In the genomic region with DNA sequence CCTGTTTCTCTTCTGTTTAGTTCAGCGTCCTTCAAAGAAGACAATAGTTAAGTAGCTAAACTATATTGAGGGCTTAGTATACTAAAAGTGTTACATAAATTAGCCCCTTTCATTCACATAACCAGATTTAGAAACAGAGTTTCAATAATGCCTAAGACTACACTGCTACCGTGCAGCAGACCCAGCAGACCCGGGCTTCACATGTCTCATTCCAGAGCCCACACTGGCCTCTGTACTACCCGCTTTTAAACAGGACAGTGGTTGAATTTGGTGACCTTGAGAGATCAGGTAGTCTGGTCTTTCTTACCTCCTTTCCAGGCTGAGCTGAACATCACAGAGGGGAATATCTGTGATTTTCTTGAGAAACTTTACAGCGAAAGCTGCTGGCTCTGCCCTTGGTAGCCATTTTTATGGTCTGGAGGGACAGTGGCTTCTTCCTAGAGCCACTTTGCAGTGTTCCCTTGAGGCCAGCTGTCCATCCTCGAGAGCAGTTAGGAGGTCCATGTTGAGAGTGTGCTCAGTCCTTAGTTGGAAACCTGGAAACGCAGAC, we compare ENCODE assay signal across 8 cellular contexts. TPM values are rescaled to one million over a fixed set of nuclear protein-coding genes. Genes with fewer than 3 reads are reported as not detected.
DNase-seq lines count a peak whose midpoint lies in the region; ATAC-seq and TF ChIP-seq lines count a peak whose summit lies in the region.

No MANE protein-coding gene starts in this region.

- H3K36me3 Mint-ChIP-seq in activated CD4-positive, alpha-beta memory T cell treated with anti-CD3 and anti-CD28 coated beads, Interleukin-2, amount 10 ng/mL, durations not matched to agents 7 days and 5 days (ENCODE audit: low read depth), result peaks cover 74% of the 10 kb centered on the region

- H3K4me1 ChIP-seq in heart right ventricle (peaks cover 64 to 100% (median 98%) of the 10 kb centered on the region in 9 donors), lower lobe of right lung (peaks cover 100% of the 10 kb centered on the region), upper lobe of right lung (peaks cover 98% of the 10 kb centered on the region), A673 (ENCODE audit: insufficient read depth, low read length, poor library complexity, severe bottlenecking) (peaks cover 42% of the 10 kb centered on the region)

- CTCF ChIA-PET in activated CD4-positive, alpha-beta memory T cell treated with anti-CD3 and anti-CD28 coated beads, Interleukin-2, amount 10 ng/mL, durations not matched to agents 7 days and 5 days (lab: Charles Lee), result interaction anchor here (1.2 to 7.5 kb wide), 15 partner anchors 10 to 100 kb away, joined by 4 to 111 read pairs (median 26); a partner anchor contains a TSS
- CTCF ChIA-PET in A673 (lab: Charles Lee), result no interaction called here

- peaks cover 98% of the 10 kb centered on the region for H3K4me1 Mint-ChIP-seq in activated CD4-positive, alpha-beta memory T cell treated with anti-CD3 and anti-CD28 coated beads, Interleukin-2, amount 10 ng/mL, durations not matched to agents 7 days and 5 days

- no TSS peak for BruUV-seq in A673 (replicated peaks; lab: Mats Ljungman, UMichigan)

- 70 to 77% methylated on average over 7 of the region's 7 CpGs for WGBS in heart right ventricle, 2 donors

- TF ChIP-seq CTCF in heart right ventricle (IDR thresholded peaks at IDR 0.05) (no peak), lower lobe of right lung (IDR thresholded peaks at IDR 0.05) (no peak), upper lobe of right lung (IDR thresholded peaks at IDR 0.05) (no peak), A673 (conservative IDR thresholded peaks at IDR 0.05; ENCODE audit: low read depth, low read length) (no peak)

- H3K9me3 ChIP-seq in heart right ventricle, result no peaks in the 10 kb centered on the region
- no peaks in the 10 kb centered on the region for H3K9me3 ChIP-seq in lower lobe of right lung
- no peaks in the 10 kb centered on the region for H3K9me3 ChIP-seq in upper lobe of right lung
- no peaks in the 10 kb centered on the region for H3K9me3 ChIP-seq in A673 (ENCODE audit: low read depth, low read length, poor library complexity, severe bottlenecking)

- POLR2A ChIA-PET in activated CD4-positive, alpha-beta memory T cell treated with anti-CD3 and anti-CD28 coated beads, Interleukin-2, amount 10 ng/mL, durations not matched to agents 7 days and 5 days (lab: Charles Lee), result interaction anchor here (0.7 to 14.2 kb wide), 13 partner anchors 9 to 537 kb away, joined by 3 to 1155 read pairs (median 15); a partner anchor contains a TSS
- POLR2A ChIA-PET in A673 (lab: Charles Lee; ENCODE audit: low non-redundant PET), result no interaction called here

- intact Hi-C loops in heart right ventricle (cut with DNase I) (loop anchor here in 2 of 10 donors (5.0 kb wide), 2 partner anchors 41 to 71 kb away; no protein-coding TSS in a partner anchor), Right ventricle myocardium inferior (cut with DNase I) (loop anchor here (2.0 to 5.0 kb wide), 3 partner anchors 13 to 51 kb away; no protein-coding TSS in a partner anchor), lower lobe of right lung (cut with DNase I) (no loop called here), upper lobe of right lung (cut with DNase I) (no loop called here), A673 (cut with micrococcal nuclease; ENCODE audit: unreplicated experiment) (no loop called here)

- H3K27me3 ChIP-seq in heart right ventricle, result no peaks in the 10 kb centered on the region
- H3K27me3 ChIP-seq in lower lobe of right lung (ENCODE audit: low read depth), result no peaks in the 10 kb centered on the region
- H3K27me3 ChIP-seq in upper lobe of right lung, result no peaks in the 10 kb centered on the region
- no peaks in the 10 kb centered on the region for H3K27me3 ChIP-seq in A673 (replicated peaks; ENCODE audit: insufficient read depth, low read depth, low read length, poor library complexity)

- H3K27ac ChIP-seq in heart right ventricle, result peak overlapping the region in 9 of 10 donors; percentile 64 to 100 (median 86)
- H3K27ac ChIP-seq in lower lobe of right lung, result peak overlapping the region; percentile 89
- H3K27ac ChIP-seq in upper lobe of right lung, result peak overlapping the region; percentile 94
- no peak overlapping the region for H3K27ac ChIP-seq in A673 (ENCODE audit: low read depth, low read length, poor library complexity, severe bottlenecking)

- H3K4me3 Mint-ChIP-seq in activated CD4-positive, alpha-beta memory T cell treated with anti-CD3 and anti-CD28 coated beads, Interleukin-2, amount 10 ng/mL, durations not matched to agents 7 days and 5 days, result peak overlapping the region; percentile 77

- peak overlapping the region in 1 of 10 donors; percentile 32 for H3K4me3 ChIP-seq in heart right ventricle
- peak overlapping the region; percentile 37 for H3K4me3 ChIP-seq in lower lobe of right lung
- peak overlapping the region; percentile 31 for H3K4me3 ChIP-seq in upper lobe of right lung
- H3K4me3 ChIP-seq in A673 (ENCODE audit: low read depth, low read length, poor library complexity, severe bottlenecking), result no peak overlapping the region

- no peak for DNase-seq in heart right ventricle
- no peak for DNase-seq in Right ventricle myocardium inferior (ENCODE audit: missing footprints)
- no peak for DNase-seq in activated CD4-positive, alpha-beta memory T cell treated with anti-CD3 and anti-CD28 coated beads, Interleukin-2, amount 10 ng/mL, durations not matched to agents 7 days and 5 days
- DNase-seq in lower lobe of right lung, result no peak
- DNase-seq in upper lobe of right lung, result no peak
- no peak for DNase-seq in A673 (ENCODE audit: low spot score)
- DNase-seq in SHP77 treated with DMSO at 0.1 percent for 48 hours (lab: John Stamatoyannopoulos, UW), result no peak
- DNase-seq in AML-193 (lab: John Stamatoyannopoulos, UW), result no peak

- no peaks in the 10 kb centered on the region for H3K9me3 Mint-ChIP-seq in activated CD4-positive, alpha-beta memory T cell treated with anti-CD3 and anti-CD28 coated beads, Interleukin-2, amount 10 ng/mL, durations not matched to agents 7 days and 5 days

- peaks cover 0 to 28% (median 0%) of the 10 kb centered on the region in 9 donors for H3K36me3 ChIP-seq in heart right ventricle
- peaks cover 9% of the 10 kb centered on the region for H3K36me3 ChIP-seq in lower lobe of right lung
- H3K36me3 ChIP-seq in upper lobe of right lung, result no peaks in the 10 kb centered on the region
- no peaks in the 10 kb centered on the region for H3K36me3 ChIP-seq in A673 (ENCODE audit: insufficient read depth, low read length, poor library complexity, severe bottlenecking)

- ATAC-seq in heart right ventricle, result no peak
- no peak for ATAC-seq in Right ventricle myocardium inferior
- ATAC-seq in lower lobe of right lung, result no peak
- ATAC-seq in upper lobe of right lung, result no peak

- H3K27me3 Mint-ChIP-seq in activated CD4-positive, alpha-beta memory T cell treated with anti-CD3 and anti-CD28 coated beads, Interleukin-2, amount 10 ng/mL, durations not matched to agents 7 days and 5 days, result no peaks in the 10 kb centered on the region

- H3K27ac Mint-ChIP-seq in activated CD4-positive, alpha-beta memory T cell treated with anti-CD3 and anti-CD28 coated beads, Interleukin-2, amount 10 ng/mL, durations not matched to agents 7 days and 5 days, result peak overlapping the region; percentile 99

RNA-seq across cellular contexts. Expression of a gene that starts 56.5 kb away (rescaled TPM):
- total RNA-seq in heart right ventricle (10 to 100 TPM; 10.3 to 36.8 (median 12.5) TPM), Right ventricle myocardium inferior (22.3 TPM), lower lobe of right lung (12.6 TPM), upper lobe of right lung (10.2 TPM), A673 (2021) (3.0 and 3.8 TPM in 2 replicates)
- polyA plus RNA-seq in heart right ventricle, result 10 to 100 TPM; 21.2 to 21.8 TPM
- 1 to 10 TPM; 2.7 to 3.3 TPM for total RNA-seq in activated CD4-positive, alpha-beta memory T cell treated with anti-CD3 and anti-CD28 coated beads, Interleukin-2, amount 10 ng/mL, durations not matched to agents 7 days and 5 days
